In the genomic region with DNA sequence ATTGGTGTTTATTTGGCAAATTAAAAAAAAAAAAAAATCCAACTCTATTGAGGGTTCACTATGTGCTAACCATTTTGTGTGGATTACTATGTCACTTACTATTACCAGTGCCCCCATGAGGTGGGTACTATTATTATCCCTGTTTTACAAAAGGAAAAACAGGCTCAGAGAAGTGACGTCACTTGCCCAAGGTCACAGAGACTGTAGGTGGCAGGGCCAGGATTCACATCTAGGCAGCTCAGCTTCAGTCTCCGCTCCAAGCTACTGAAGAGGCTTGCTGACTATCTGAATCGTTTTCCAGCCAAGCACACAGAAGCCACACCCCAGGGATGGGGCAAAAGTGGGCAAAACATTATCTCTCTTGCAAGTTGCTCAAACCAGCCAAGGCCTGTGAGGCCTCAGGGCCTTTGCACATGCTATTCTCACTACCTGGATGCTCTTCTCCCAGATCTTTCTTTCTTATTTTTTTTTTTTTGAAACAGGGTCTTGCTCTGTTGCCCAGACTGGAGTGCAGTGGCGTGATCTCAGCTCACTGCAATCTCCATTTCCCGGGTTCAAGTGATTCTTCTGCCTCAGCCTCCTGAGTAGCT, we compare ENCODE assay signal across 26 cellular contexts. TPM values are rescaled to one million over a fixed set of nuclear protein-coding genes. Genes with fewer than 3 reads are reported as not detected.
"Had no signal": no experiment of that assay in that cellular context is flagged by ENCODE, and none has a peak within 500 bp of the region (broad histone marks: within the 10 kb centered on the region; RNA-seq: fewer than 3 reads in every experiment).

No MANE protein-coding gene starts in this region.

- H3K4me1 Mint-ChIP-seq: activated CD4-positive, alpha-beta T cell treated with anti-CD3 and anti-CD28 coated beads, Interleukin-2, amount 10 ng/mL, durations not matched to agents 7 days and 5 days; activated naive CD4-positive, alpha-beta T cell treated with anti-CD3 and anti-CD28 coated beads, Interleukin-2, amount 10 ng/mL, durations not matched to agents 7 days and 5 days; activated naive CD8-positive, alpha-beta T cell treated with anti-CD3 and anti-CD28 coated beads, Interleukin-2, amount 50 U/mL, for 24 hours; central memory CD8-positive, alpha-beta T cell; mesothelial cell of epicardium; nephron progenitor cell had no signal

- H3K27me3 ChIP-seq: thyroid gland had no signal

- H3K4me3 Mint-ChIP-seq: activated CD4-positive, alpha-beta T cell treated with anti-CD3 and anti-CD28 coated beads, Interleukin-2, amount 10 ng/mL, durations not matched to agents 7 days and 5 days; activated naive CD4-positive, alpha-beta T cell treated with anti-CD3 and anti-CD28 coated beads, Interleukin-2, amount 10 ng/mL, durations not matched to agents 7 days and 5 days; activated naive CD8-positive, alpha-beta T cell treated with anti-CD3 and anti-CD28 coated beads, Interleukin-2, amount 50 U/mL, for 24 hours; central memory CD8-positive, alpha-beta T cell; mesothelial cell of epicardium; nephron progenitor cell had no signal

- H3K27me3 Mint-ChIP-seq: activated CD4-positive, alpha-beta T cell treated with anti-CD3 and anti-CD28 coated beads, Interleukin-2, amount 10 ng/mL, durations not matched to agents 7 days and 5 days; activated naive CD8-positive, alpha-beta T cell treated with anti-CD3 and anti-CD28 coated beads, Interleukin-2, amount 50 U/mL, for 24 hours; central memory CD8-positive, alpha-beta T cell; progenitor cell of endocrine pancreas had no signal

- H3K36me3 Mint-ChIP-seq: activated naive CD4-positive, alpha-beta T cell treated with anti-CD3 and anti-CD28 coated beads, Interleukin-2, amount 10 ng/mL, durations not matched to agents 7 days and 5 days had no signal

- H3K4me1 ChIP-seq: thyroid gland had no signal

- H3K9me3 ChIP-seq: thyroid gland had no signal

- DNase-seq: activated CD4-positive, alpha-beta T cell treated with anti-CD3 and anti-CD28 coated beads, Interleukin-2, amount 10 ng/mL, durations not matched to agents 7 days and 5 days; activated CD4-positive, CD25-positive, alpha-beta regulatory T cell; activated CD8-positive, alpha-beta memory T cell treated with anti-CD3 and anti-CD28 coated beads, Interleukin-2, amount 50 U/mL, for 4 hours; activated effector memory CD4-positive, alpha-beta T cell treated with Interleukin-2 at 50 U/mL for 16 hours; activated naive CD4-positive, alpha-beta T cell treated with anti-CD3 and anti-CD28 coated beads, Interleukin-2, amount 10 ng/mL, durations not matched to agents 7 days and 5 days; activated naive CD8-positive, alpha-beta T cell treated with anti-CD3 and anti-CD28 coated beads, Interleukin-2, amount 50 U/mL, for 24 hours; activated T-cell treated with anti-CD3 and anti-CD28 coated beads, Interleukin-2, amount 50 U/mL, for 48 hours; aorta; hippocampal formation; left colon; nephron progenitor cell; occipital lobe; stimulated activated CD4-positive, alpha-beta T cell treated with anti-CD3 and anti-CD28 coated beads, Interleukin-12 subunit alpha, Interleukin-12 subunit beta, amount 100 ng/mL, for 4 hours; stimulated activated CD4-positive, alpha-beta T cell treated with anti-CD3 and anti-CD28 coated beads, Interleukin-1b, Interleukin-23, amount 100 ng/mL, for 48 hours; stimulated activated CD8-positive, alpha-beta memory T cell treated with anti-CD3 and anti-CD28 coated beads, Interleukin-4, amount 100 ng/mL, for 48 hours; stimulated activated naive CD4-positive, alpha-beta T cell; T-helper 1 cell; T-helper 9 cell had no signal

- H3K9me3 Mint-ChIP-seq: activated naive CD8-positive, alpha-beta T cell treated with anti-CD3 and anti-CD28 coated beads, Interleukin-2, amount 50 U/mL, for 24 hours; central memory CD8-positive, alpha-beta T cell; mesothelial cell of epicardium; nephron progenitor cell had no signal

- H3K27ac Mint-ChIP-seq: activated CD4-positive, alpha-beta T cell treated with anti-CD3 and anti-CD28 coated beads, Interleukin-2, amount 10 ng/mL, durations not matched to agents 7 days and 5 days; activated naive CD4-positive, alpha-beta T cell treated with anti-CD3 and anti-CD28 coated beads, Interleukin-2, amount 10 ng/mL, durations not matched to agents 7 days and 5 days; activated naive CD8-positive, alpha-beta T cell treated with anti-CD3 and anti-CD28 coated beads, Interleukin-2, amount 50 U/mL, for 24 hours; mesothelial cell of epicardium; nephron progenitor cell; progenitor cell of endocrine pancreas had no signal

- H3K27ac ChIP-seq: coronary artery, thyroid gland had no signal

- H3K4me3 ChIP-seq: coronary artery, lung, thyroid gland had no signal

RNA-seq across cellular contexts. Expression of a gene that starts 4.8 kb away (rescaled TPM):
- total RNA-seq: activated CD4-positive, alpha-beta T cell treated with anti-CD3 and anti-CD28 coated beads, Interleukin-2, amount 10 ng/mL, durations not matched to agents 7 days and 5 days; aorta; esophagus mucosa; left colon; lung; occipital lobe; progenitor cell of endocrine pancreas; ureter had no signal

RNA-seq across cellular contexts. Expression of a gene that starts 27.7 kb away (rescaled TPM):
- total RNA-seq: activated CD4-positive, alpha-beta T cell treated with anti-CD3 and anti-CD28 coated beads, Interleukin-2, amount 10 ng/mL, durations not matched to agents 7 days and 5 days had no signal
